20 cellular contexts compared by ENCODE assay signal in genomic region chr12:97757431-97758091, GRCh38.
DNase-seq lines count a peak whose midpoint lies in the region; ATAC-seq and TF ChIP-seq lines count a peak whose summit lies in the region.
"Had no signal": no experiment of that assay in that cellular context is flagged by ENCODE, and none has a peak within 500 bp of the region (broad histone marks: within the 10 kb centered on the region; RNA-seq: fewer than 3 reads in every experiment).

No MANE protein-coding gene starts in this region.

- WGBS in esophagus squamous epithelium, 2 donors = 16 to 21% methylated on average over 5 of the region's 5 CpGs
- 37% methylated on average over 5 of the region's 5 CpGs for WGBS in suprapubic skin
- 14% methylated on average over 5 of the region's 5 CpGs for WGBS in prostate gland

- H2AFZ ChIP-seq in KMS-11 (ENCODE audit: low read depth) = peak overlapping the region; percentile 62

- peak overlapping the region; percentile 32; the same call in 1 of the 2 replicates for H3K9ac ChIP-seq in KMS-11
- H3K9ac ChIP-seq: BLaER1 treated with 17β-estradiol and CSF1 and Interleukin-3, amounts not matched to agents 10 nM and 100 nM had no signal

- H4K20me1 ChIP-seq in KMS-11 (ENCODE audit: insufficient read depth) = no peaks in the 10 kb centered on the region
- H4K20me1 ChIP-seq: BLaER1 treated with 17β-estradiol and CSF1 and Interleukin-3, amounts not matched to agents 10 nM and 100 nM had no signal

- H3K4me1 ChIP-seq in KMS-11 (ENCODE audit: low read depth, poor library complexity, severe bottlenecking) (peaks cover 82% of the 10 kb centered on the region), esophagus squamous epithelium (peaks cover 0 to 19% (median 0%) of the 10 kb centered on the region in 3 donors), lower lobe of right lung (no peaks in the 10 kb centered on the region), suprapubic skin (peaks cover 9% of the 10 kb centered on the region), prostate gland (replicated peaks) (no peaks in the 10 kb centered on the region)

- no peaks in the 10 kb centered on the region for H3K79me2 ChIP-seq in KMS-11 (ENCODE audit: insufficient read depth, low read depth)

- H3K36me3 ChIP-seq in KMS-11 (ENCODE audit: insufficient read depth) (no peaks in the 10 kb centered on the region), esophagus squamous epithelium (no peaks in the 10 kb centered on the region), lower lobe of right lung (no peaks in the 10 kb centered on the region), suprapubic skin (no peaks in the 10 kb centered on the region), prostate gland (no peaks in the 10 kb centered on the region)
- H3K36me3 ChIP-seq: BLaER1 treated with 17β-estradiol and CSF1 and Interleukin-3, amounts not matched to agents 10 nM and 100 nM had no signal

- TF ChIP-seq EP300 in suprapubic skin (IDR thresholded peaks at IDR 0.05) = no peak

- peak overlapping the region; percentile 89 for H3K4me2 ChIP-seq in KMS-11
- H3K4me2 ChIP-seq: BLaER1 treated with 17β-estradiol and CSF1 and Interleukin-3, amounts not matched to agents 10 nM and 100 nM had no signal

- H3K9me3 ChIP-seq in esophagus squamous epithelium (no peaks in the 10 kb centered on the region), lower lobe of right lung (no peaks in the 10 kb centered on the region), suprapubic skin (no peaks in the 10 kb centered on the region), prostate gland (no peaks in the 10 kb centered on the region)

- TF ChIP-seq POLR2A in esophagus squamous epithelium (IDR thresholded peaks at IDR 0.05) (no peak), suprapubic skin (IDR thresholded peaks at IDR 0.05) (no peak), prostate gland (IDR thresholded peaks at IDR 0.05) (no peak)

- intact Hi-C loops in esophagus squamous epithelium (cut with DNase I) = no loop called here
- intact Hi-C loops in lower lobe of right lung (cut with DNase I) = no loop called here
- intact Hi-C loops in prostate gland (cut with DNase I) = no loop called here

- ATAC-seq in lower lobe of right lung = peak in 1 of 2 donors; percentile 29
- no peak for ATAC-seq in GM18520 (IDR thresholded peaks at IDR 0.05; ENCODE audit: unreplicated experiment)
- no peak for ATAC-seq in SK-N-SH treated with all-trans-retinoic acid at 6 μM for 48 hours
- ATAC-seq: esophagus mucosa; naive thymus-derived CD8-positive, alpha-beta T cell had no signal

- H3K27ac ChIP-seq in KMS-11 (peak overlapping the region; percentile 87), esophagus squamous epithelium (peak overlapping the region in 3 of 4 donors; percentile 50 to 68 (median 52)), lower lobe of right lung (peak overlapping the region; percentile 62), suprapubic skin (peak overlapping the region; percentile 73), prostate gland (peak overlapping the region in 1 of 2 donors; percentile 45)
- H3K27ac ChIP-seq: BLaER1 treated with 17β-estradiol and CSF1 and Interleukin-3, amounts not matched to agents 10 nM and 100 nM had no signal

- DNase-seq in esophagus squamous epithelium (lab: John Stamatoyannopoulos, UW) (no peak), lower lobe of right lung (no peak), suprapubic skin (ENCODE audit: low spot score in 2 of 2) (no peak), prostate gland (ENCODE audit: low spot score) (no peak), glomerular visceral epithelial cell (ENCODE audit: extremely low spot score) (no peak)
- DNase-seq: activated CD4-positive, CD25-positive, alpha-beta regulatory T cell treated with anti-CD3 and anti-CD28 coated beads, Interleukin-2, amount 50 U/mL, for 72 hours; activated CD8-positive, alpha-beta memory T cell treated with anti-CD3 and anti-CD28 coated beads for 24 hours; effector CD4-positive, alpha-beta T cell; head of caudate nucleus; immature natural killer cell; Kasumi-1; naive thymus-derived CD8-positive, alpha-beta T cell; NCI-H1092 treated with DMSO at 0.1 percent for 48 hours; NCI-H2029 treated with DMSO at 0.1 percent for 48 hours; trophoblast cell had no signal

- no peaks in the 10 kb centered on the region for H3K27me3 ChIP-seq in KMS-11 (ENCODE audit: insufficient read depth, low read depth)
- H3K27me3 ChIP-seq in esophagus squamous epithelium = no peaks in the 10 kb centered on the region
- H3K27me3 ChIP-seq in lower lobe of right lung (ENCODE audit: low read depth) = no peaks in the 10 kb centered on the region
- no peaks in the 10 kb centered on the region for H3K27me3 ChIP-seq in suprapubic skin
- no peaks in the 10 kb centered on the region for H3K27me3 ChIP-seq in prostate gland (replicated peaks; ENCODE audit: insufficient read depth)
- H3K27me3 ChIP-seq: BLaER1 treated with 17β-estradiol and CSF1 and Interleukin-3, amounts not matched to agents 10 nM and 100 nM had no signal

- H3K4me3 ChIP-seq in KMS-11 (IDR thresholded peaks at IDR 0.05; ENCODE audit: insufficient read depth, low read depth, low read length) = no peak overlapping the region
- peak overlapping the region in 1 of 4 donors; percentile 25 for H3K4me3 ChIP-seq in esophagus squamous epithelium
- no peak overlapping the region for H3K4me3 ChIP-seq in lower lobe of right lung
- H3K4me3 ChIP-seq in suprapubic skin = no peak overlapping the region
- no peak overlapping the region for H3K4me3 ChIP-seq in prostate gland
- H3K4me3 ChIP-seq: BLaER1 treated with 17β-estradiol and CSF1 and Interleukin-3, amounts not matched to agents 10 nM and 100 nM had no signal

- TF ChIP-seq CTCF in KMS-11 (conservative IDR thresholded peaks at IDR 0.05; ENCODE audit: low read depth, low read length) (no peak), esophagus squamous epithelium (IDR thresholded peaks at IDR 0.05) (no peak), lower lobe of right lung (IDR thresholded peaks at IDR 0.05) (no peak), suprapubic skin (IDR thresholded peaks at IDR 0.05) (no peak), prostate gland (IDR thresholded peaks at IDR 0.05) (no peak)

TF ChIP-seq in SK-N-SH treated with all-trans-retinoic acid at 6 μM for 48 hours, 23 proteins besides CTCF, POLR2A, EP300 and RAD21:
- TF ChIP-seq, protein P1, sequence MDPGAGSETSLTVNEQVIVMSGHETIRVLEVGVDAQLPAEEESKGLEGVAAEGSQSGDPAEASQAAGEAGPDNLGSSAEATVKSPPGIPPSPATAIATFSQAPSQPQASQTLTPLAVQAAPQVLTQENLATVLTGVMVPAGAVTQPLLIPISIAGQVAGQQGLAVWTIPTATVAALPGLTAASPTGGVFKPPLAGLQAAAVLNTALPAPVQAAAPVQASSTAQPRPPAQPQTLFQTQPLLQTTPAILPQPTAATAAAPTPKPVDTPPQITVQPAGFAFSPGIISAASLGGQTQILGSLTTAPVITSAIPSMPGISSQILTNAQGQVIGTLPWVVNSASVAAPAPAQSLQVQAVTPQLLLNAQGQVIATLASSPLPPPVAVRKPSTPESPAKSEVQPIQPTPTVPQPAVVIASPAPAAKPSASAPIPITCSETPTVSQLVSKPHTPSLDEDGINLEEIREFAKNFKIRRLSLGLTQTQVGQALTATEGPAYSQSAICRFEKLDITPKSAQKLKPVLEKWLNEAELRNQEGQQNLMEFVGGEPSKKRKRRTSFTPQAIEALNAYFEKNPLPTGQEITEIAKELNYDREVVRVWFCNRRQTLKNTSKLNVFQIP (CRISPR knock-in tag; IDR thresholded peaks at IDR 0.05; ENCODE audit: borderline replicate concordance, low read depth) = no peak
